Comparison of ENCODE assay signal across 15 cellular contexts in the genomic region with DNA sequence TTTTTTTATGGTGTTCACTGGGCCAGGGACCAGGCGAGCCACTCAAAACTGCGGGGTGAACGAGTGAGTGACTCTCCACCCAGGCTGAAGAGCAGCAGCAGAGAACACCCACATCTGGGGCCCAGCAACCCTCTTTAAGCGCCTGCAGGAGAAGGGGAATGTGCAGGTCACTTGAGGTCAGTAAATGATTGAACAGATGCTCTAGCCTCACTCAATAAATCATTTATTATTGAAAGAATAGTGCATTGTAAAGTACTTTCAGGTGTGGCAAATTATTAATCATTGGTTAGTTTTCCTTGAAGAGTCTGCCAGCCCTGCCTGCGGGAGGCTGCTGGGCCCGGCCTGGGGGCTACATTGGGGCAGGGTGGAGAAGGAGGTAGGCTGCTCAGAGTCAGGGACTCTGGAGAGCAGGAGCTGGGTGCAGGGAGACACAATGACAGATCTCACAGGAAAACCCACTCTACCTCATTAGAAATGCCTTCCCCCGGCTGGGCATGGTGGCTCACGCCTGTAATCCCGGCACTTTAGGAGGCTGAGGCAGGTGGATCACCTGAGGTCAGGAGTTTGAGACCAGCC.
A peak's percentile ranks its signal among the peaks of the same experiment; 100 is the strongest.
DNase-seq lines count a peak whose midpoint lies in the region; ATAC-seq lines count a peak whose summit lies in the region.
"Had no signal": no experiment of that assay in that cellular context is flagged by ENCODE, and none has a peak within 500 bp of the region (broad histone marks: within the 10 kb centered on the region; RNA-seq: fewer than 3 reads in every experiment).

No MANE protein-coding gene starts in this region.

- peak; percentile 58 for ATAC-seq in GM18508 (IDR thresholded peaks at IDR 0.05; ENCODE audit: insufficient read depth, unreplicated experiment)
- ATAC-seq in GM21423 (IDR thresholded peaks at IDR 0.05; ENCODE audit: unreplicated experiment): peak; percentile 71
- ATAC-seq in HG03135 (IDR thresholded peaks at IDR 0.05; ENCODE audit: unreplicated experiment): peak; percentile 57
- ATAC-seq: T-helper 17 cell had no signal

- DNase-seq in glomerular visceral epithelial cell (ENCODE audit: extremely low spot score) (peak; percentile 94), NCI-H510A treated with DMSO at 0.1 percent for 48 hours (lab: John Stamatoyannopoulos, UW) (no peak), hepatic stellate cell (ENCODE audit: low spot score) (no peak), LoVo (ENCODE audit: low spot score) (no peak), NCI-H187 (lab: John Stamatoyannopoulos, UW) (no peak)
- DNase-seq: activated gamma-delta T cell, endodermal cell, hippocampal formation, Kasumi-1, NCI-H2171, OCI-M1, T-helper 17 cell had no signal
